In genomic region chr1:41840592-41841246, GRCh38 we compare ENCODE assay signal across 1 cellular context.
TF ChIP-seq lines count a peak whose summit lies in the region.

No MANE protein-coding gene starts in this region.

TF ChIP-seq in SK-N-SH, 30 proteins besides CTCF, POLR2A, EP300 and RAD21 (continued from another document):
- TF ChIP-seq NFIC (IDR thresholded peaks at IDR 0.05; ENCODE audit: borderline replicate concordance) = no peak
- no peak for TF ChIP-seq MAX (IDR thresholded peaks at IDR 0.05; ENCODE audit: low read depth)
- no peak for TF ChIP-seq FOXJ3 (CRISPR knock-in tag; IDR thresholded peaks at IDR 0.05)
- TF ChIP-seq USF2 (IDR thresholded peaks at IDR 0.05; ENCODE audit: borderline replicate concordance, low read depth, low read length) = no peak
